8 cellular contexts compared by ENCODE assay signal in genomic region chr1:35564037-35564883, GRCh38. TPM values are rescaled to one million over a fixed set of nuclear protein-coding genes. Genes with fewer than 3 reads are reported as not detected.
A peak's percentile ranks its signal among the peaks of the same experiment; 100 is the strongest.
DNase-seq lines count a peak whose midpoint lies in the region; ATAC-seq, FAIRE-seq and TF ChIP-seq lines count a peak whose summit lies in the region.

No MANE protein-coding gene starts in this region.

- CTCF ChIA-PET in BJ (lab: Yijun Ruan, JAX) (interaction anchor here (0.6 to 5.9 kb wide), 37 partner anchors 8 to 366 kb away, joined by 3 to 161 read pairs (median 4); partner anchors contain the start of genes CLSPN and TFAP2E), activated B cell treated with CpG ODN at 0.5 μM for 24 hours (lab: Charles Lee) (interaction anchor here (0.6 to 5.9 kb wide), 14 partner anchors 8 to 219 kb away, joined by 3 to 101 read pairs (median 5); partner anchors contain the start of gene CLSPN)

- peaks cover 20% of the 10 kb centered on the region for H3K36me3 Mint-ChIP-seq in activated B cell treated with CpG ODN at 0.5 μM for 24 hours (ENCODE audit: low read depth)

- no peaks in the 10 kb centered on the region for H3K9me3 Mint-ChIP-seq in activated B cell treated with CpG ODN at 0.5 μM for 24 hours

- no peaks in the 10 kb centered on the region for H3K27me3 Mint-ChIP-seq in activated B cell treated with CpG ODN at 0.5 μM for 24 hours

- peak; percentile 82 for ATAC-seq in activated B cell treated with CpG ODN at 0.5 μM for 24 hours (ENCODE audit: low read depth)
- no peak for ATAC-seq in GM18519 (IDR thresholded peaks at IDR 0.05; ENCODE audit: low FRiP score, unreplicated experiment)

- H3K4me3 ChIP-seq in BJ (ENCODE audit: low read depth, low read length) = no peak overlapping the region
- no peak overlapping the region for H3K4me3 ChIP-seq in bronchial epithelial cell (ENCODE audit: low read depth, low read length)

- peaks cover 17% of the 10 kb centered on the region for H3K36me3 ChIP-seq in BJ (ENCODE audit: control insufficient read depth, insufficient read depth, low read length)
- H3K36me3 ChIP-seq in bronchial epithelial cell (ENCODE audit: control insufficient read depth, insufficient read depth, low read length) = peaks cover 16% of the 10 kb centered on the region

- TF ChIP-seq CTCF in BJ (IDR thresholded peaks at IDR 0.05; ENCODE audit: insufficient read depth, low read depth, low read length) (peak; percentile 86), activated B cell treated with CpG ODN at 0.5 μM for 24 hours (IDR thresholded peaks at IDR 0.05) (peak; percentile 55), bronchial epithelial cell (IDR thresholded peaks at IDR 0.05; ENCODE audit: insufficient read depth, low read length, severe bottlenecking) (peak; percentile 90)

- intact Hi-C loops in activated B cell treated with CpG ODN at 0.5 μM for 24 hours (cut with micrococcal nuclease) = loop anchor here (1.0 to 10.0 kb wide), 2 partner anchors 113 to 709 kb away; partner anchors contain the start of gene SMIM12

- H3K4me1 Mint-ChIP-seq in activated B cell treated with CpG ODN at 0.5 μM for 24 hours = peaks cover 4% of the 10 kb centered on the region

- H3K27ac Mint-ChIP-seq in activated B cell treated with CpG ODN at 0.5 μM for 24 hours = no peak overlapping the region

- no peak for DNase-seq in BJ (ENCODE audit: low read depth)
- DNase-seq in GOT3 (lab: John Stamatoyannopoulos, UW) = peak; percentile 29
- DNase-seq in NCI-H2196 treated with DMSO at 0.1 percent for 48 hours (lab: John Stamatoyannopoulos, UW; ENCODE audit: unreplicated experiment) = peak; percentile 39
- DNase-seq in activated B cell treated with CpG ODN at 0.5 μM for 24 hours = peak; percentile 60
- DNase-seq in bronchial epithelial cell (ENCODE audit: low read depth) = peak; percentile 78
- peak; percentile 83 for DNase-seq in kidney glomerular epithelial cell (lab: John Stamatoyannopoulos, UW)
- DNase-seq in stimulated activated CD4-positive, alpha-beta T cell treated with anti-CD3 and anti-CD28 coated beads, Interleukin-2, amount 100 ng/mL, for 48 hours = peak; percentile 83 to 84

- FAIRE-seq in bronchial epithelial cell (lab: Jason Lieb, UNC) = no peak

- POLR2A ChIA-PET in BJ (lab: Charles Lee) = interaction anchor here (0.8 to 1.0 kb wide), 2 partner anchors 113 to 151 kb away, joined by 3 read pairs; no protein-coding TSS in a partner anchor
- POLR2A ChIA-PET in activated B cell treated with CpG ODN at 0.5 μM for 24 hours (lab: Charles Lee) = interaction anchor here (1.0 kb wide), 1 partner anchor 113 kb away, joined by 3 read pairs; no protein-coding TSS in a partner anchor

- H3K27me3 ChIP-seq in BJ (ENCODE audit: control insufficient read depth, insufficient read depth, low read length) (no peaks in the 10 kb centered on the region), bronchial epithelial cell (ENCODE audit: control insufficient read depth, insufficient read depth, low read length) (no peaks in the 10 kb centered on the region)

- no peak overlapping the region for H3K4me3 Mint-ChIP-seq in activated B cell treated with CpG ODN at 0.5 μM for 24 hours

RNA-seq across cellular contexts. Expression of gene NCDN, which starts 6.7 kb away (rescaled TPM):
- 12.4 and 25.8 TPM in 2 replicates for polyA plus RNA-seq in BJ (2011; rRNA removed)
- 21.6 and 24.1 TPM in 2 replicates for polyA minus RNA-seq in BJ (2011; rRNA and poly(A)+ RNA removed)
- total RNA-seq in activated B cell treated with CpG ODN at 0.5 μM for 24 hours (15.2 and 18.4 TPM in 2 replicates), bronchial epithelial cell (8.7 and 10.0 TPM in 2 replicates)

RNA-seq across cellular contexts. Expression of gene KIAA0319L, which starts 7.1 kb away (rescaled TPM):
- 33.4 and 36.3 TPM in 2 replicates for polyA plus RNA-seq in BJ (2011; rRNA removed)
- polyA minus RNA-seq in BJ (2011; rRNA and poly(A)+ RNA removed) = 28.9 and 32.0 TPM in 2 replicates
- total RNA-seq in activated B cell treated with CpG ODN at 0.5 μM for 24 hours (43.3 and 59.1 TPM in 2 replicates), bronchial epithelial cell (26.6 and 30.5 TPM in 2 replicates)

RNA-seq across cellular contexts. Expression of gene TFAP2E, which starts 8.9 kb away (rescaled TPM):
- 0.07 and 0.13 TPM in 2 replicates for polyA plus RNA-seq in BJ (2011; rRNA removed)
- not detected in 2 replicates for polyA minus RNA-seq in BJ (2011; rRNA and poly(A)+ RNA removed)
- total RNA-seq in activated B cell treated with CpG ODN at 0.5 μM for 24 hours (1.9 and 2.0 TPM in 2 replicates), bronchial epithelial cell (under 0.01 and 0.13 TPM in 2 replicates)
